ENCODE assay signal across 21 cellular contexts in the genomic region with DNA sequence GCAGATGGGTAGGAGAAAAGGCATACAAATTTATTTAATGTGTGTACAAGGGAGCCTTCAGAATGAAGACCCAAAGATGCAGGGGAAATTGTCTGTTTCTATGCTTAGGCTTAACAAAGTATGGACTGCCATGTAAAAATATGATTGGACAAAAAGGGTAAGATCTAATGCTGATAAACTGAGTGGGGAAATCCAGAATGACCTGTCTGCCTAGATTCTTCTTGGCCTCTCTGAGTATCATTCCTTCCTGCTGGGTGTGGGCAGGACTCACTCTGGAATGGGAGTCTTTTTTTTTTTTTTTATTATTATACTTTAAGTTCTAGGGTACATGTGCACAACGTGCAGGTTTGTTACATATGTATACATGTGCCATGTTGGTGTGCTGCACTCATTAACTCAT.
"Had no signal": no experiment of that assay in that cellular context is flagged by ENCODE, and none has a peak within 500 bp of the region (broad histone marks: within the 10 kb centered on the region; RNA-seq: fewer than 3 reads in every experiment).

No MANE protein-coding gene starts in this region.

- H3K36me3 Mint-ChIP-seq: natural killer cell treated with Interleukin-12 subunit alpha and Interleukin-12 subunit beta and Interleukin-15 and Interleukin-18, amount 100 ng/mL, for 72 hours; neural progenitor cell; stimulated activated naive B cell treated with anti-CD40 and anti-IgM and Interleukin-4, amounts not matched to agents 10 μg/mL and 1 μg/mL and 100 μg/mL, for 72 hours had no signal

- H3K4me1 Mint-ChIP-seq: neural progenitor cell; stimulated activated naive B cell treated with anti-CD40 and anti-IgM and Interleukin-4, amounts not matched to agents 10 μg/mL and 1 μg/mL and 100 μg/mL, for 72 hours; stimulated activated naive CD8-positive, alpha-beta T cell treated with anti-CD3 and anti-CD28 coated beads, Interleukin-15, amount 100 ng/mL, for 72 hours had no signal

- H3K4me1 ChIP-seq: gastrocnemius medialis, lower lobe of right lung, neural progenitor cell, right lobe of liver, testis, tibial nerve had no signal

- H3K9me3 ChIP-seq: gastrocnemius medialis, left ventricle myocardium inferior, lower lobe of right lung, ovary, right lobe of liver, testis, tibial nerve had no signal

- DNase-seq: cerebellar nuclear complex; dermis blood vessel endothelial cell; gastrocnemius medialis; islet precursor cell; left ventricle myocardium inferior; lower lobe of right lung; mesenchymal stem cell; midbrain; nucleus accumbens; ovary; right lobe of liver; stimulated activated CD4-positive, alpha-beta T cell treated with anti-CD3 and anti-CD28 coated beads, Interleukin-15, amount 100 ng/mL, for 24 hours; stimulated activated CD4-positive, alpha-beta T cell treated with anti-CD3 and anti-CD28 coated beads, Interleukin-1b, Interleukin-23, amount 100 ng/mL, for 48 hours; stimulated activated CD4-positive, alpha-beta T cell treated with anti-CD3 and anti-CD28 coated beads, Interleukin-4, amount 100 ng/mL, for 4 hours; stimulated activated naive B cell treated with anti-CD40 and anti-IgM and Interleukin-4, amounts not matched to agents 10 μg/mL and 1 μg/mL and 100 μg/mL, for 72 hours; stimulated activated naive CD8-positive, alpha-beta T cell treated with anti-CD3 and anti-CD28 coated beads, Interleukin-15, amount 100 ng/mL, for 72 hours; testis had no signal

- H3K27me3 Mint-ChIP-seq: natural killer cell treated with Interleukin-12 subunit alpha and Interleukin-12 subunit beta and Interleukin-15 and Interleukin-18, amount 100 ng/mL, for 72 hours; progenitor cell of endocrine pancreas; stimulated activated naive CD8-positive, alpha-beta T cell treated with anti-CD3 and anti-CD28 coated beads, Interleukin-15, amount 100 ng/mL, for 72 hours had no signal

- H3K27me3 ChIP-seq: gastrocnemius medialis, neural progenitor cell, ovary, right lobe of liver, testis, tibial nerve had no signal

- H3K9me3 Mint-ChIP-seq: natural killer cell treated with Interleukin-12 subunit alpha and Interleukin-12 subunit beta and Interleukin-15 and Interleukin-18, amount 100 ng/mL, for 72 hours had no signal

- ATAC-seq: gastrocnemius medialis; lower lobe of right lung; stimulated activated naive B cell treated with anti-CD40 and anti-IgM and Interleukin-4, amounts not matched to agents 10 μg/mL and 1 μg/mL and 100 μg/mL, for 72 hours; stimulated activated naive CD8-positive, alpha-beta T cell treated with anti-CD3 and anti-CD28 coated beads, Interleukin-15, amount 100 ng/mL, for 72 hours had no signal

- H3K27ac ChIP-seq: gastrocnemius medialis, left ventricle myocardium inferior, lower lobe of right lung, neural progenitor cell, ovary, right lobe of liver, testis, tibial nerve had no signal

- H3K36me3 ChIP-seq: gastrocnemius medialis, left ventricle myocardium inferior, lower lobe of right lung, neural progenitor cell, ovary, tibial nerve had no signal

- H3K4me3 ChIP-seq: gastrocnemius medialis, left ventricle myocardium inferior, lower lobe of right lung, neural progenitor cell, ovary, right lobe of liver, testis, tibial nerve had no signal

- H3K27ac Mint-ChIP-seq: natural killer cell treated with Interleukin-12 subunit alpha and Interleukin-12 subunit beta and Interleukin-15 and Interleukin-18, amount 100 ng/mL, for 72 hours; neural progenitor cell; progenitor cell of endocrine pancreas; stimulated activated naive B cell treated with anti-CD40 and anti-IgM and Interleukin-4, amounts not matched to agents 10 μg/mL and 1 μg/mL and 100 μg/mL, for 72 hours; stimulated activated naive CD8-positive, alpha-beta T cell treated with anti-CD3 and anti-CD28 coated beads, Interleukin-15, amount 100 ng/mL, for 72 hours had no signal

- H3K4me3 Mint-ChIP-seq: natural killer cell treated with Interleukin-12 subunit alpha and Interleukin-12 subunit beta and Interleukin-15 and Interleukin-18, amount 100 ng/mL, for 72 hours; neural progenitor cell; stimulated activated naive B cell treated with anti-CD40 and anti-IgM and Interleukin-4, amounts not matched to agents 10 μg/mL and 1 μg/mL and 100 μg/mL, for 72 hours; stimulated activated naive CD8-positive, alpha-beta T cell treated with anti-CD3 and anti-CD28 coated beads, Interleukin-15, amount 100 ng/mL, for 72 hours had no signal
